In genomic region chr13:51360489-51360888, GRCh38 we compare ENCODE assay signal across 21 cellular contexts. TPM values are rescaled to one million over a fixed set of nuclear protein-coding genes. Genes with fewer than 3 reads are reported as not detected.
A peak's percentile ranks its signal among the peaks of the same experiment; 100 is the strongest.
DNase-seq lines count a peak whose midpoint lies in the region; TF ChIP-seq lines count a peak whose summit lies in the region.
"Had no signal": no experiment of that assay in that cellular context is flagged by ENCODE, and none has a peak within 500 bp of the region (broad histone marks: within the 10 kb centered on the region; RNA-seq: fewer than 3 reads in every experiment).

No MANE protein-coding gene starts in this region.

- H3K4me3 ChIP-seq in KMS-11 (IDR thresholded peaks at IDR 0.05; ENCODE audit: insufficient read depth, low read depth, low read length) (no peak overlapping the region), endocrine pancreas (ENCODE audit: control insufficient read depth, insufficient read depth, low read length) (peak overlapping the region; percentile 5), neural progenitor cell (no peak overlapping the region), Peyer's patch (no peak overlapping the region)

- H2AFZ ChIP-seq in KMS-11 (ENCODE audit: low read depth) = no peak overlapping the region
- no peak overlapping the region for H2AFZ ChIP-seq in neural progenitor cell (replicated peaks)

- H3K4me3 Mint-ChIP-seq in neural progenitor cell = no peak overlapping the region
- no peak overlapping the region for H3K4me3 Mint-ChIP-seq in activated T-helper 1 cell treated with anti-CD3 and anti-CD28 coated beads, Interleukin-12 subunit alpha, Interleukin-12 subunit beta, Interleukin-2, Interleukin-4 antibody, amounts not matched to agents 30 ng/mL and 10 ng/mL and 1 ng/mL, durations not matched to agents 14 hours and 24 hours and 36 hours
- H3K4me3 Mint-ChIP-seq: B cell, H9 had no signal

- TF ChIP-seq CTCF in KMS-11 (conservative IDR thresholded peaks at IDR 0.05; ENCODE audit: low read depth, low read length) (no peak), neural progenitor cell (IDR thresholded peaks at IDR 0.05) (no peak), Peyer's patch (IDR thresholded peaks at IDR 0.05) (no peak)

- H3K27me3 ChIP-seq in KMS-11 (ENCODE audit: insufficient read depth, low read depth) (no peaks in the 10 kb centered on the region), endocrine pancreas (ENCODE audit: control insufficient read depth, insufficient read depth, low read length) (no peaks in the 10 kb centered on the region), neural progenitor cell (no peaks in the 10 kb centered on the region), Peyer's patch (no peaks in the 10 kb centered on the region)

- intact Hi-C loops in activated T-helper 1 cell treated with anti-CD3 and anti-CD28 coated beads, Interleukin-12 subunit alpha, Interleukin-12 subunit beta, Interleukin-2, Interleukin-4 antibody, amounts not matched to agents 30 ng/mL and 10 ng/mL and 1 ng/mL, durations not matched to agents 14 hours and 24 hours and 36 hours (cut with micrococcal nuclease) = no loop called here

- TF ChIP-seq POLR2A in Peyer's patch (IDR thresholded peaks at IDR 0.05) = no peak

- no peaks in the 10 kb centered on the region for H3K27me3 Mint-ChIP-seq in neural progenitor cell (ENCODE audit: insufficient read depth, low read depth)
- no peaks in the 10 kb centered on the region for H3K27me3 Mint-ChIP-seq in activated T-helper 1 cell treated with anti-CD3 and anti-CD28 coated beads, Interleukin-12 subunit alpha, Interleukin-12 subunit beta, Interleukin-2, Interleukin-4 antibody, amounts not matched to agents 30 ng/mL and 10 ng/mL and 1 ng/mL, durations not matched to agents 14 hours and 24 hours and 36 hours (ENCODE audit: insufficient read depth)
- H3K27me3 Mint-ChIP-seq: B cell had no signal

- H3K9me3 Mint-ChIP-seq in neural progenitor cell = no peaks in the 10 kb centered on the region
- no peaks in the 10 kb centered on the region for H3K9me3 Mint-ChIP-seq in activated T-helper 1 cell treated with anti-CD3 and anti-CD28 coated beads, Interleukin-12 subunit alpha, Interleukin-12 subunit beta, Interleukin-2, Interleukin-4 antibody, amounts not matched to agents 30 ng/mL and 10 ng/mL and 1 ng/mL, durations not matched to agents 14 hours and 24 hours and 36 hours
- H3K9me3 Mint-ChIP-seq: H9 had no signal

- H3K9ac ChIP-seq in KMS-11 = no peak overlapping the region
- H3K9ac ChIP-seq in endocrine pancreas (ENCODE audit: control insufficient read depth, insufficient read depth, low read length) = no peak overlapping the region
- H3K9ac ChIP-seq in neural progenitor cell = no peak overlapping the region

- H4K20me1 ChIP-seq in KMS-11 (ENCODE audit: insufficient read depth) (no peaks in the 10 kb centered on the region), neural progenitor cell (ENCODE audit: low read depth) (no peaks in the 10 kb centered on the region)

- no peaks in the 10 kb centered on the region for H3K4me1 Mint-ChIP-seq in neural progenitor cell
- H3K4me1 Mint-ChIP-seq in activated T-helper 1 cell treated with anti-CD3 and anti-CD28 coated beads, Interleukin-12 subunit alpha, Interleukin-12 subunit beta, Interleukin-2, Interleukin-4 antibody, amounts not matched to agents 30 ng/mL and 10 ng/mL and 1 ng/mL, durations not matched to agents 14 hours and 24 hours and 36 hours (ENCODE audit: low read depth) = peaks cover 20% of the 10 kb centered on the region
- H3K4me1 Mint-ChIP-seq: B cell had no signal

- peaks cover 71% of the 10 kb centered on the region for H3K4me1 ChIP-seq in KMS-11 (ENCODE audit: low read depth, poor library complexity, severe bottlenecking)
- peaks cover 20% of the 10 kb centered on the region for H3K4me1 ChIP-seq in endocrine pancreas (ENCODE audit: control insufficient read depth, insufficient read depth, low read length)
- H3K4me1 ChIP-seq in neural progenitor cell = peaks cover 16% of the 10 kb centered on the region
- H3K4me1 ChIP-seq in Peyer's patch = no peaks in the 10 kb centered on the region

- H3K4me2 ChIP-seq in KMS-11 (peak overlapping the region; percentile 25; the same call in 1 of the 2 replicates), neural progenitor cell (no peak overlapping the region)

- DNase-seq in NCI-H526 (lab: John Stamatoyannopoulos, UW) = peak; percentile 50 to 60
- no peak for DNase-seq in neural progenitor cell (ENCODE audit: low spot score)
- no peak for DNase-seq in Peyer's patch
- DNase-seq in NCI-H446 (lab: John Stamatoyannopoulos, UW) = no peak
- no peak for DNase-seq in activated T-helper 1 cell treated with anti-CD3 and anti-CD28 coated beads, Interleukin-12 subunit alpha, Interleukin-12 subunit beta, Interleukin-2, Interleukin-4 antibody, amounts not matched to agents 30 ng/mL and 10 ng/mL and 1 ng/mL, durations not matched to agents 14 hours and 24 hours and 36 hours (ENCODE audit: low spot score)
- DNase-seq: DMS 273 treated with DMSO at 0.1 percent for 48 hours; DND-41; H9; NCI-H1436; NCI-H1930; NCI-H524; NK-92 treated with Interleukin-12 subunit alpha and Interleukin-12 subunit beta, amount 100 ng/mL, for 24 hours; Right ventricle myocardium superior had no signal

- peaks cover 3% of the 10 kb centered on the region for H3K36me3 Mint-ChIP-seq in neural progenitor cell
- H3K36me3 Mint-ChIP-seq in activated T-helper 1 cell treated with anti-CD3 and anti-CD28 coated beads, Interleukin-12 subunit alpha, Interleukin-12 subunit beta, Interleukin-2, Interleukin-4 antibody, amounts not matched to agents 30 ng/mL and 10 ng/mL and 1 ng/mL, durations not matched to agents 14 hours and 24 hours and 36 hours (ENCODE audit: low read depth) = peaks cover 38% of the 10 kb centered on the region

- H3K79me2 ChIP-seq in KMS-11 (ENCODE audit: insufficient read depth, low read depth) (no peaks in the 10 kb centered on the region), neural progenitor cell (ENCODE audit: low read depth) (no peaks in the 10 kb centered on the region)

- H3K9me3 ChIP-seq in endocrine pancreas (ENCODE audit: control insufficient read depth, low read length) (no peaks in the 10 kb centered on the region), neural progenitor cell (ENCODE audit: low read depth) (no peaks in the 10 kb centered on the region), Peyer's patch (no peaks in the 10 kb centered on the region)

- H3K27ac Mint-ChIP-seq in neural progenitor cell = no peak overlapping the region
- H3K27ac Mint-ChIP-seq in activated T-helper 1 cell treated with anti-CD3 and anti-CD28 coated beads, Interleukin-12 subunit alpha, Interleukin-12 subunit beta, Interleukin-2, Interleukin-4 antibody, amounts not matched to agents 30 ng/mL and 10 ng/mL and 1 ng/mL, durations not matched to agents 14 hours and 24 hours and 36 hours = no peak overlapping the region
- H3K27ac Mint-ChIP-seq: B cell had no signal

- H3K36me3 ChIP-seq in KMS-11 (ENCODE audit: insufficient read depth) = peaks cover 3% of the 10 kb centered on the region; the same call in 1 of the 2 replicates
- H3K36me3 ChIP-seq in endocrine pancreas (ENCODE audit: control insufficient read depth, insufficient read depth, low read length) = no peaks in the 10 kb centered on the region
- peaks cover 15% of the 10 kb centered on the region for H3K36me3 ChIP-seq in neural progenitor cell
- H3K36me3 ChIP-seq in Peyer's patch = peaks cover 0 to 16% (median 0%) of the 10 kb centered on the region in 3 donors

- H3K27ac ChIP-seq in KMS-11 = peak overlapping the region; percentile 9; the same call in 1 of the 2 replicates
- peak overlapping the region; percentile 26 for H3K27ac ChIP-seq in neural progenitor cell
- H3K27ac ChIP-seq in Peyer's patch = no peak overlapping the region

- H3F3A ChIP-seq in neural progenitor cell (ENCODE audit: low read depth) = peaks cover 60% of the 10 kb centered on the region

RNA-seq across cellular contexts. Expression of gene SERPINE3, which starts 21.0 kb away (rescaled TPM):
- total RNA-seq in neural progenitor cell (ENCODE audit: low replicate concordance) (0.40 and 0.47 TPM in 2 replicates), Peyer's patch (not detected)
- total RNA-seq in activated T-helper 1 cell treated with anti-CD3 and anti-CD28 coated beads, Interleukin-12 subunit alpha, Interleukin-12 subunit beta, Interleukin-2, Interleukin-4 antibody, amounts not matched to agents 30 ng/mL and 10 ng/mL and 1 ng/mL, durations not matched to agents 14 hours and 24 hours and 36 hours = not detected in 2 replicates
- total RNA-seq: A172, B cell, G401, H9, HT-29, M059J, OCI-LY7, Right ventricle myocardium superior had no signal

Comparison
In these comparisons a context has a peak if more than half of its experiments do, and no peak if none do; other contexts are left out.
1. H3K27ac ChIP-seq: peak in KMS-11 (single experiment) and neural progenitor cell (single experiment); none in Peyer's patch (0 of 4).
2. DNase-seq: peak in NCI-H526 (2 of 2); none in neural progenitor cell (single experiment), Peyer's patch (0 of 3), NCI-H446 (0 of 2) and activated T-helper 1 cell treated with anti-CD3 and anti-CD28 coated beads, Interleukin-12 subunit alpha, Interleukin-12 subunit beta, Interleukin-2, Interleukin-4 antibody, amounts not matched to agents 30 ng/mL and 10 ng/mL and 1 ng/mL, durations not matched to agents 14 hours and 24 hours and 36 hours (single experiment).